Comparison of ENCODE assay signal across 17 cellular contexts in the genomic region with DNA sequence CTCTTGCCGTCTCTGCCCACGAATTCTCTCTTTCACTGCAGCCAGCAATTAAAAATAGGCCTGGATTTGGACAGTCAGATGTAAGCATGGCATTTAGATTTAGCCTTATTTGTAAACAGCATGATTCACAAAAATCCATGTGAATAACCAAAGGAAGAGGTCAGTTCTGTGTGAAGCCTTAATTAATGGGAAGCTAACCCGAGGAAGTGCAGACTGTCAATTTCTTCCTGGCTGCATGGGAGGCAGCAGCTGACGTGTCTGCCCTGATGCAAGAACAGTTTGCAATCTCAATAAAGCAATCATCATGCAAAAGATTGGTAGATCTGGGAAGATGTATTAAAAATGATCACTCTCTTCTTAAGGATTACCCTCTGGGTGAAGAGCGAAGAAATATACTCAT.
"Had no signal": no experiment of that assay in that cellular context is flagged by ENCODE, and none has a peak within 500 bp of the region (broad histone marks: within the 10 kb centered on the region; RNA-seq: fewer than 3 reads in every experiment).

No MANE protein-coding gene starts in this region.

- H3K27ac Mint-ChIP-seq: activated naive CD8-positive, alpha-beta T cell treated with anti-CD3 and anti-CD28 coated beads for 36 hours; dendritic cell treated with granulocyte-macrophage colony-stimulating factor and Interleukin-4, amounts not matched to agents 40 ng/mL and 50 ng/mL, for 4 days; natural killer cell treated with Interleukin-12 subunit alpha and Interleukin-12 subunit beta and Interleukin-15 and Interleukin-18, amount 100 ng/mL, for 72 hours; stimulated activated effector memory CD8-positive, alpha-beta T cell treated with anti-CD3 and anti-CD28 coated beads, Interleukin-12 subunit alpha, Interleukin-12 subunit beta, amount 100 ng/mL, for 72 hours had no signal

- H3K4me1 ChIP-seq: sigmoid colon, thyroid gland, uterus had no signal

- H3K9me3 ChIP-seq: ovary, sigmoid colon, thyroid gland, uterus had no signal

- H3K27me3 ChIP-seq: ovary, sigmoid colon, thyroid gland, uterus had no signal

- H3K9me3 Mint-ChIP-seq: activated naive CD8-positive, alpha-beta T cell treated with anti-CD3 and anti-CD28 coated beads for 36 hours; dendritic cell treated with granulocyte-macrophage colony-stimulating factor and Interleukin-4, amounts not matched to agents 40 ng/mL and 50 ng/mL, for 4 days; natural killer cell treated with Interleukin-12 subunit alpha and Interleukin-12 subunit beta and Interleukin-15 and Interleukin-18, amount 100 ng/mL, for 72 hours; stimulated activated effector memory CD8-positive, alpha-beta T cell treated with anti-CD3 and anti-CD28 coated beads, Interleukin-12 subunit alpha, Interleukin-12 subunit beta, amount 100 ng/mL, for 72 hours had no signal

- H3K36me3 Mint-ChIP-seq: activated naive CD8-positive, alpha-beta T cell treated with anti-CD3 and anti-CD28 coated beads for 36 hours; natural killer cell treated with Interleukin-12 subunit alpha and Interleukin-12 subunit beta and Interleukin-15 and Interleukin-18, amount 100 ng/mL, for 72 hours; stimulated activated effector memory CD8-positive, alpha-beta T cell treated with anti-CD3 and anti-CD28 coated beads, Interleukin-12 subunit alpha, Interleukin-12 subunit beta, amount 100 ng/mL, for 72 hours had no signal

- H3K4me1 Mint-ChIP-seq: activated naive CD8-positive, alpha-beta T cell treated with anti-CD3 and anti-CD28 coated beads for 36 hours; stimulated activated effector memory CD8-positive, alpha-beta T cell treated with anti-CD3 and anti-CD28 coated beads, Interleukin-12 subunit alpha, Interleukin-12 subunit beta, amount 100 ng/mL, for 72 hours had no signal

- H3K4me3 Mint-ChIP-seq: activated naive CD8-positive, alpha-beta T cell treated with anti-CD3 and anti-CD28 coated beads for 36 hours; dendritic cell treated with granulocyte-macrophage colony-stimulating factor and Interleukin-4, amounts not matched to agents 40 ng/mL and 50 ng/mL, for 4 days; natural killer cell treated with Interleukin-12 subunit alpha and Interleukin-12 subunit beta and Interleukin-15 and Interleukin-18, amount 100 ng/mL, for 72 hours; stimulated activated effector memory CD8-positive, alpha-beta T cell treated with anti-CD3 and anti-CD28 coated beads, Interleukin-12 subunit alpha, Interleukin-12 subunit beta, amount 100 ng/mL, for 72 hours had no signal

- ATAC-seq: natural killer cell treated with Interleukin-12 subunit alpha and Interleukin-12 subunit beta and Interleukin-15 and Interleukin-18, amount 100 ng/mL, for 72 hours; stimulated activated effector memory CD8-positive, alpha-beta T cell treated with anti-CD3 and anti-CD28 coated beads, Interleukin-12 subunit alpha, Interleukin-12 subunit beta, amount 100 ng/mL, for 72 hours had no signal

- H3K27ac ChIP-seq: epithelial cell of prostate, ovary, sigmoid colon, thyroid gland, uterus had no signal

- H3K4me3 ChIP-seq: ovary, sigmoid colon, thyroid gland, uterus had no signal

- H3K36me3 ChIP-seq: ovary, sigmoid colon, thyroid gland, uterus had no signal

- DNase-seq: activated CD4-positive, alpha-beta T cell treated with anti-CD3 and anti-CD28 coated beads, Interleukin-2, amount 50 U/mL, for 1 hour; activated CD8-positive, alpha-beta memory T cell treated with anti-CD3 and anti-CD28 coated beads for 24 hours; activated naive CD8-positive, alpha-beta T cell treated with anti-CD3 and anti-CD28 coated beads for 36 hours; effector memory CD4-positive, alpha-beta T cell; glutamatergic neuron; hypothalamus; mesendoderm; ovary; sigmoid colon; stimulated activated CD4-positive, alpha-beta T cell treated with anti-CD3 and anti-CD28 coated beads, Interleukin-12 subunit alpha, Interleukin-12 subunit beta, amount 100 ng/mL, for 4 hours; T-helper 2 cell; thyroid gland; uterus had no signal
